In genomic region chr2:235105821-235106359, GRCh38 we compare ENCODE assay signal across 1 cellular context.
A peak's percentile ranks its signal among the peaks of the same experiment; 100 is the strongest.
TF ChIP-seq lines count a peak whose summit lies in the region.

No MANE protein-coding gene starts in this region.

TF ChIP-seq in HepG2, 621 proteins besides CTCF, POLR2A, EP300 and RAD21 (continued from another document and continues in another):
- TF ChIP-seq ZNF318 (CRISPR knock-in tag; IDR thresholded peaks at IDR 0.05) (no peak), ZNF367 (CRISPR knock-in tag; IDR thresholded peaks at IDR 0.05; ENCODE audit: borderline replicate concordance) (no peak), ZNF292 (CRISPR knock-in tag; IDR thresholded peaks at IDR 0.05; ENCODE audit: borderline replicate concordance, low read depth) (no peak), MIER3 (CRISPR knock-in tag; IDR thresholded peaks at IDR 0.05; ENCODE audit: borderline replicate concordance) (0 out of 2 replicates have a peak, but pooled peaks have one; percentile 59), ZSCAN9 (CRISPR knock-in tag; IDR thresholded peaks at IDR 0.05; ENCODE audit: borderline replicate concordance) (no peak), ZNF800 (CRISPR knock-in tag; IDR thresholded peaks at IDR 0.05) (no peak), GLI4 (CRISPR knock-in tag; IDR thresholded peaks at IDR 0.05; ENCODE audit: borderline replicate concordance) (no peak), ZNF615 (CRISPR knock-in tag; IDR thresholded peaks at IDR 0.05; ENCODE audit: borderline replicate concordance) (no peak), ISL2 (CRISPR knock-in tag; IDR thresholded peaks at IDR 0.05) (no peak), DBP (CRISPR knock-in tag; IDR thresholded peaks at IDR 0.05; ENCODE audit: not compliant biosample characterization) (no peak), PITX1 (CRISPR knock-in tag; IDR thresholded peaks at IDR 0.05) (no peak; the same call in 1 of the 2 replicates), MTA3 (CRISPR knock-in tag; IDR thresholded peaks at IDR 0.05) (no peak), ZNF549 (CRISPR knock-in tag; IDR thresholded peaks at IDR 0.05) (no peak), NFATC3 (CRISPR knock-in tag; IDR thresholded peaks at IDR 0.05) (no peak), MLLT10 (CRISPR knock-in tag; IDR thresholded peaks at IDR 0.05) (no peak), HMGA1 (CRISPR knock-in tag; conservative IDR thresholded peaks at IDR 0.05) (no peak), ZHX2 (IDR thresholded peaks at IDR 0.05; ENCODE audit: low read depth) (peak; percentile 62; the same call in 1 of the 2 replicates), ZHX2 (CRISPR knock-in tag; IDR thresholded peaks at IDR 0.05; ENCODE audit: borderline replicate concordance) (no peak), NR0B2 (CRISPR knock-in tag; IDR thresholded peaks at IDR 0.05) (no peak), ZMAT3 (CRISPR knock-in tag; conservative IDR thresholded peaks at IDR 0.05) (no peak), NCOA2 (CRISPR knock-in tag; IDR thresholded peaks at IDR 0.05) (no peak), RXRA (CRISPR knock-in tag; IDR thresholded peaks at IDR 0.05) (peak; percentile 42; the same call in 1 of the 2 replicates), ZFP37 (CRISPR knock-in tag; IDR thresholded peaks at IDR 0.05; ENCODE audit: borderline replicate concordance) (no peak), FOXK1 (CRISPR knock-in tag; IDR thresholded peaks at IDR 0.05; ENCODE audit: borderline replicate concordance, low read depth) (no peak), NFIB (CRISPR knock-in tag; IDR thresholded peaks at IDR 0.05; ENCODE audit: borderline replicate concordance) (no peak), ETV6 (CRISPR knock-in tag; conservative IDR thresholded peaks at IDR 0.05) (no peak), ERF (CRISPR knock-in tag; IDR thresholded peaks at IDR 0.05) (0 out of 2 replicates have a peak, but pooled peaks have one; percentile 56), ZNF839 (CRISPR knock-in tag; IDR thresholded peaks at IDR 0.05; ENCODE audit: borderline replicate concordance) (peak; percentile 82; the same call in 1 of the 2 replicates), ZNF788 (CRISPR knock-in tag; IDR thresholded peaks at IDR 0.05; ENCODE audit: borderline replicate concordance) (peak; percentile 30; the same call in 1 of the 2 replicates), TFAP4 (IDR thresholded peaks at IDR 0.05; ENCODE audit: borderline replicate concordance, low read depth) (peak; percentile 92), PRDM10 (CRISPR knock-in tag; IDR thresholded peaks at IDR 0.05; ENCODE audit: low read depth) (no peak; the same call in 1 of the 2 replicates), IRX3 (CRISPR knock-in tag; IDR thresholded peaks at IDR 0.05; ENCODE audit: borderline replicate concordance, low read depth) (0 out of 2 replicates have a peak, but pooled peaks have one; percentile 19), HES4 (CRISPR knock-in tag; IDR thresholded peaks at IDR 0.05; ENCODE audit: borderline replicate concordance) (no peak), RNF2 (conservative IDR thresholded peaks at IDR 0.05; ENCODE audit: low read depth) (0 out of 2 replicates have a peak, but pooled peaks have one; percentile 46), HIVEP1 (CRISPR knock-in tag; IDR thresholded peaks at IDR 0.05) (no peak), THAP8 (CRISPR knock-in tag; IDR thresholded peaks at IDR 0.05; ENCODE audit: borderline replicate concordance) (no peak)
